In the genomic region with DNA sequence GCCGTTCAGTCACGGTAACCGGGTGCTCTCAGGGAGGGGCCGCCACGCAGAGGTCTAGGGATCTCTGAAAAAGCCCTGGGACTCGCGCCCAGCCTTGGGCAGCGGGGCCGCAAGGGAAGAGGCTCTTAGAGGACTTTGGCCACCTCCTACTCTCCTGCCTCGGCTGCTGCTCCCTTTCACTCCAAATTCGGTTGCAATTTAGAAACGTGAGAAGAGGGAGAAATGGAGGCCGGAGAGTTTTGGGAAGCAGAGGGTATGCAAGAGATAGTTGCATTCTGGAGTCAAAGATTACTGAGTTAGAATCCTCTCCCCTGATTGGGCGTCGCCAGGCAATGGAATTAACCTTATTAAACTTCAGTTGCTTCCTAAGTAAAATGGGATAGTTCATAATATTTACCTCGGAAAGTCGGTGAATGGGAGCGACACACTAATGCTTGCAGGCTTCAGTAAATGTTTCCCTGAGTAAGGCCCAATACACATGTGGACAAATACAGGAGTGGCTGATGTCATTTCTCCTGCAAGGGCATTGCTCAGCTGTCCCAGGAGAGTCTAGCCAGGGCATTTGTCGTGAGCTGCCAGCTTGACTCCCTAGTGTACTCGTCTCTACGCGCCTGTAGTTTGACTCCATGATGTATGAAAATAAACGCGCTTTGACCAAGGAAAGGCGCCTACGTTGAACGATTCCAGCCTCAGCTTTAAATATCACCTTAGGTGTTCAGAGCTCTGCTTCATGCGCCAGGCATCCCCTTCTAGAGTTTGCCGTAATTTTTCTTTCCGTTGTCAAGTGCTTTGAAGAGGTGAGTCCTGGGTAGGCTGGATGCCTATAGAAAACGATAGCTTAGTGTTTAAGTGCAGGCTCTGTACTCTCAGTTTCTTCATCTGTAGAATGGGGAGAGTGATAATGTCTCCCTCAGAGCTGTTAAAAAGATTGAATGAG, we compare ENCODE assay signal across 8 cellular contexts. TPM values are rescaled to one million over a fixed set of nuclear protein-coding genes. Genes with fewer than 3 reads are reported as not detected.
DNase-seq lines count a peak whose midpoint lies in the region; ATAC-seq, FAIRE-seq and TF ChIP-seq lines count a peak whose summit lies in the region.

No MANE protein-coding gene starts in this region.

- intact Hi-C loops in left cardiac atrium (cut with DNase I) (no loop called here), prostate gland (cut with DNase I) (no loop called here)

- peaks cover 41% of the 10 kb centered on the region for H3K4me1 Mint-ChIP-seq in activated naive CD8-positive, alpha-beta T cell treated with anti-CD3 and anti-CD28 coated beads for 36 hours

- H3K27me3 ChIP-seq in BLaER1 (no peaks in the 10 kb centered on the region), prostate gland (replicated peaks; ENCODE audit: insufficient read depth) (no peaks in the 10 kb centered on the region)

- TF ChIP-seq CTCF in prostate gland (IDR thresholded peaks at IDR 0.05), result no peak

- FAIRE-seq in GM18507 (lab: Jason Lieb, UNC), result no peak

- TF ChIP-seq POLR2A in prostate gland (IDR thresholded peaks at IDR 0.05), result no peak

- peaks cover 54% of the 10 kb centered on the region for H3K36me3 Mint-ChIP-seq in activated naive CD8-positive, alpha-beta T cell treated with anti-CD3 and anti-CD28 coated beads for 36 hours

- H3K4me2 ChIP-seq in BLaER1, result peak overlapping the region; percentile 93

- peaks cover 51% of the 10 kb centered on the region for H4K20me1 ChIP-seq in BLaER1

- H3K9me3 ChIP-seq in BLaER1 (no peaks in the 10 kb centered on the region), prostate gland (no peaks in the 10 kb centered on the region)

- peak overlapping the region; percentile 90 for H3K4me3 ChIP-seq in BLaER1
- H3K4me3 ChIP-seq in prostate gland, result peak overlapping the region; percentile 75 to 91

- peak; percentile 18 for DNase-seq in GM18507 (ENCODE audit: extremely low spot score, insufficient read length, low read depth)
- peak; percentile 39 for DNase-seq in NCI-H2107 treated with DMSO at 0.1 percent for 48 hours (lab: John Stamatoyannopoulos, UW; ENCODE audit: unreplicated experiment)
- no peak for DNase-seq in activated naive CD8-positive, alpha-beta T cell treated with anti-CD3 and anti-CD28 coated beads for 36 hours
- peak; percentile 47 for DNase-seq in left cardiac atrium
- DNase-seq in prostate gland (ENCODE audit: low spot score), result peak; percentile 14
- no peak for DNase-seq in SIG-M5 treated with dmso at 0.1 percent for 504 hours (lab: John Stamatoyannopoulos, UW; ENCODE audit: unreplicated experiment)

- no peaks in the 10 kb centered on the region for H3K27me3 Mint-ChIP-seq in activated naive CD8-positive, alpha-beta T cell treated with anti-CD3 and anti-CD28 coated beads for 36 hours

- H3K9ac ChIP-seq in BLaER1, result peak overlapping the region; percentile 88

- peak overlapping the region; percentile 94 for H3K4me3 Mint-ChIP-seq in activated naive CD8-positive, alpha-beta T cell treated with anti-CD3 and anti-CD28 coated beads for 36 hours

- 3% methylated on average over 31 of the region's 31 CpGs for WGBS in prostate gland

- peak; percentile 35 for ATAC-seq in HG02884 (IDR thresholded peaks at IDR 0.05; ENCODE audit: unreplicated experiment)
- peak; percentile 51 to 64 for ATAC-seq in left cardiac atrium

- peaks cover 35% of the 10 kb centered on the region for H3K4me1 ChIP-seq in BLaER1
- no peaks in the 10 kb centered on the region for H3K4me1 ChIP-seq in prostate gland (replicated peaks)

- H3K27ac ChIP-seq in BLaER1, result peak overlapping the region; percentile 75
- peak overlapping the region; percentile 72 to 78 for H3K27ac ChIP-seq in prostate gland

- H3K9me3 Mint-ChIP-seq in activated naive CD8-positive, alpha-beta T cell treated with anti-CD3 and anti-CD28 coated beads for 36 hours, result no peaks in the 10 kb centered on the region

- peak overlapping the region; percentile 92 for H3K27ac Mint-ChIP-seq in activated naive CD8-positive, alpha-beta T cell treated with anti-CD3 and anti-CD28 coated beads for 36 hours

- peaks cover 52% of the 10 kb centered on the region for H3K36me3 ChIP-seq in BLaER1
- no peaks in the 10 kb centered on the region for H3K36me3 ChIP-seq in prostate gland

RNA-seq across cellular contexts. Expression of gene OGFOD1, which starts 0.7 kb away (rescaled TPM):
- total RNA-seq in activated naive CD8-positive, alpha-beta T cell treated with anti-CD3 and anti-CD28 coated beads for 36 hours, result 10 to 100 TPM; 76.6 to 78.5 TPM
- total RNA-seq in left cardiac atrium (10 to 100 TPM; 22.6 to 40.1 TPM), prostate gland (10 to 100 TPM; 18.5 to 57.2 TPM)

RNA-seq across cellular contexts. Expression of gene NUDT21, which starts 0.9 kb away (rescaled TPM):
- 100 to 1,000 TPM; 319 to 323 TPM for total RNA-seq in activated naive CD8-positive, alpha-beta T cell treated with anti-CD3 and anti-CD28 coated beads for 36 hours
- total RNA-seq in left cardiac atrium (10 to 100 TPM; 66.2 to 77.8 TPM), prostate gland (10 to 100 TPM; 46.4 to 47.2 TPM)

RNA-seq across cellular contexts. Expression of gene AMFR, which starts 26.7 kb away (rescaled TPM):
- 10 to 100 TPM; 45.0 to 45.1 TPM for total RNA-seq in activated naive CD8-positive, alpha-beta T cell treated with anti-CD3 and anti-CD28 coated beads for 36 hours
- total RNA-seq in left cardiac atrium (10 to 100 TPM; 78.6 to 94.4 TPM), prostate gland (100 to 1,000 TPM; 123 to 261 TPM)

Comparison
In these comparisons a context has a peak if more than half of its experiments do, and no peak if none do; other contexts are left out.
1. DNase-seq: peak in GM18507 (single experiment), NCI-H2107 treated with DMSO at 0.1 percent for 48 hours (single experiment), left cardiac atrium (single experiment) and prostate gland (single experiment); none in activated naive CD8-positive, alpha-beta T cell treated with anti-CD3 and anti-CD28 coated beads for 36 hours (single experiment) and SIG-M5 treated with dmso at 0.1 percent for 504 hours (single experiment).
2. RNA of gene NUDT21, which starts 0.9 kb away (total RNA-seq): 319 to 323 TPM in activated naive CD8-positive, alpha-beta T cell treated with anti-CD3 and anti-CD28 coated beads for 36 hours; 66.2 to 77.8 TPM in left cardiac atrium and 46.4 to 47.2 TPM in prostate gland; every median in the first group is over 4 times any median in the second.